In the genomic region with DNA sequence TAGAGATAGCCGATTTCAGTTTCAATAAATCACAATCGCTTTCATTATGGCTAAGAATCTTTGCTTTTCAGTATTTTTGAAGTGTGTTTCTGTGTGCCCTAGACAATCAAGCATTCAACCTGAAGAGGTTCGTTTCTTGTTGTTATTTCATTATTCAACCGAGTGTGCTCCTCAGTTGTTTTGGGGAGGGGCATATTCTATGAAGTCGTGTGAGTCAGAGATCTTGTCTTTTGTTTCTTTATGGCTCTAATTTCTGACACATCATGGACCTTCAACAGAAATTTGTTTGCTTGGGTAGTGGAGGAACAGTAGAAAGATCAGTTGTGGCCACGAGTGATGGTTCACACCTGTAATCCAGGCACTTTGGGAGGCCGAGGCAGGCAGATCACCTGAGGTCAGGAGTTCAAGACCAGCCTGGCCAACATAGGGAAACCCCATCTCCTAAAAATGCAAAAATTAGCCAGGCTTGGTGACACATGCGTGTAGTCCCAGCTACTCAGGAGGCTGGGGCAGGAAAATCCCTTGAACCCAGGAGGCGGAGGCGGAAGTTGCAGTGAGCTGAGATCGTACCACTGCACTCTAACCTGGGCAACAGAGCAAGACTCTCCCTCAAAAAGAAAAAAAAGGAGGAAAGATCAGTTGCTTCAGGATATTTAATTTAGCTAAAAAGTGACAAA, we compare ENCODE assay signal across 29 cellular contexts.
"Had no signal": no experiment of that assay in that cellular context is flagged by ENCODE, and none has a peak within 500 bp of the region (broad histone marks: within the 10 kb centered on the region; RNA-seq: fewer than 3 reads in every experiment).

No MANE protein-coding gene starts in this region.

- FAIRE-seq: endometrium, frontal cortex, small intestine had no signal

- H3K27me3 Mint-ChIP-seq: activated B cell treated with CpG ODN at 0.5 μM for 24 hours; activated CD4-positive, alpha-beta T cell treated with anti-CD3 and anti-CD28 coated beads, Interleukin-2, amount 10 ng/mL, durations not matched to agents 24 days and 14 days; activated naive CD8-positive, alpha-beta T cell treated with anti-CD3 and anti-CD28 coated beads for 36 hours had no signal

- H3K9me3 Mint-ChIP-seq: activated B cell treated with CpG ODN at 0.5 μM for 24 hours; activated CD4-positive, alpha-beta T cell treated with anti-CD3 and anti-CD28 coated beads, Interleukin-2, amount 10 ng/mL, durations not matched to agents 24 days and 14 days; activated naive CD4-positive, alpha-beta T cell treated with anti-CD3 and anti-CD28 coated beads for 36 hours; activated naive CD8-positive, alpha-beta T cell treated with anti-CD3 and anti-CD28 coated beads for 36 hours; activated T-cell treated with anti-CD3 and anti-CD28 coated beads, Interleukin-2, amount 50 U/mL, for 72 hours; natural killer cell; neural progenitor cell; stimulated activated effector memory CD8-positive, alpha-beta T cell treated with anti-CD3 and anti-CD28 coated beads, Interleukin-12 subunit alpha, Interleukin-12 subunit beta, amount 100 ng/mL, for 72 hours had no signal

- H3K27ac ChIP-seq: adrenal gland, body of pancreas, colonic mucosa, left ventricle myocardium inferior, neural progenitor cell, parathyroid adenoma, psoas muscle, sigmoid colon, suprapubic skin, tibial nerve had no signal

- H3K36me3 Mint-ChIP-seq: natural killer cell, neural progenitor cell had no signal

- ATAC-seq: activated T-cell treated with anti-CD3 and anti-CD28 coated beads, Interleukin-2, amount 50 U/mL, for 72 hours; body of pancreas; natural killer cell; psoas muscle; stimulated activated effector memory CD8-positive, alpha-beta T cell treated with anti-CD3 and anti-CD28 coated beads, Interleukin-12 subunit alpha, Interleukin-12 subunit beta, amount 100 ng/mL, for 72 hours had no signal

- H3K27ac Mint-ChIP-seq: activated B cell treated with CpG ODN at 0.5 μM for 24 hours; activated CD4-positive, alpha-beta T cell treated with anti-CD3 and anti-CD28 coated beads, Interleukin-2, amount 10 ng/mL, durations not matched to agents 24 days and 14 days; activated naive CD4-positive, alpha-beta T cell treated with anti-CD3 and anti-CD28 coated beads for 36 hours; activated naive CD8-positive, alpha-beta T cell treated with anti-CD3 and anti-CD28 coated beads for 36 hours; activated T-cell treated with anti-CD3 and anti-CD28 coated beads, Interleukin-2, amount 50 U/mL, for 72 hours; natural killer cell; neural progenitor cell; stimulated activated effector memory CD8-positive, alpha-beta T cell treated with anti-CD3 and anti-CD28 coated beads, Interleukin-12 subunit alpha, Interleukin-12 subunit beta, amount 100 ng/mL, for 72 hours had no signal

- DNase-seq: activated B cell treated with CpG ODN at 0.5 μM for 24 hours; activated CD4-positive, alpha-beta T cell treated with anti-CD3 and anti-CD28 coated beads, Interleukin-2, amount 10 ng/mL, durations not matched to agents 24 days and 14 days; activated effector memory CD4-positive, alpha-beta T cell treated with Interleukin-2 at 50 U/mL for 16 hours; activated naive CD4-positive, alpha-beta T cell treated with anti-CD3 and anti-CD28 coated beads for 36 hours; activated naive CD8-positive, alpha-beta T cell treated with anti-CD3 and anti-CD28 coated beads for 36 hours; activated T-cell treated with anti-CD3 and anti-CD28 coated beads for 4 hours; activated T-cell treated with anti-CD3 and anti-CD28 coated beads, Interleukin-2, amount 50 U/mL, for 72 hours; adrenal gland; aorta; body of pancreas; cerebellar nuclear complex; colonic mucosa; effector CD8-positive, alpha-beta T cell; islet precursor cell; left ventricle myocardium inferior; mesendoderm; natural killer cell; occipital lobe; psoas muscle; sigmoid colon; small intestine; stimulated activated CD4-positive, alpha-beta T cell treated with anti-CD3 and anti-CD28 coated beads, Interleukin-4, amount 100 ng/mL, for 24 hours had no signal

- H3K4me1 Mint-ChIP-seq: activated B cell treated with CpG ODN at 0.5 μM for 24 hours; activated CD4-positive, alpha-beta T cell treated with anti-CD3 and anti-CD28 coated beads, Interleukin-2, amount 10 ng/mL, durations not matched to agents 24 days and 14 days; stimulated activated effector memory CD8-positive, alpha-beta T cell treated with anti-CD3 and anti-CD28 coated beads, Interleukin-12 subunit alpha, Interleukin-12 subunit beta, amount 100 ng/mL, for 72 hours had no signal

- H3K4me3 Mint-ChIP-seq: activated B cell treated with CpG ODN at 0.5 μM for 24 hours; activated CD4-positive, alpha-beta T cell treated with anti-CD3 and anti-CD28 coated beads, Interleukin-2, amount 10 ng/mL, durations not matched to agents 24 days and 14 days; activated naive CD4-positive, alpha-beta T cell treated with anti-CD3 and anti-CD28 coated beads for 36 hours; activated naive CD8-positive, alpha-beta T cell treated with anti-CD3 and anti-CD28 coated beads for 36 hours; activated T-cell treated with anti-CD3 and anti-CD28 coated beads, Interleukin-2, amount 50 U/mL, for 72 hours; natural killer cell; neural progenitor cell; stimulated activated effector memory CD8-positive, alpha-beta T cell treated with anti-CD3 and anti-CD28 coated beads, Interleukin-12 subunit alpha, Interleukin-12 subunit beta, amount 100 ng/mL, for 72 hours had no signal
